22 cellular contexts compared by ENCODE assay signal in the genomic region with DNA sequence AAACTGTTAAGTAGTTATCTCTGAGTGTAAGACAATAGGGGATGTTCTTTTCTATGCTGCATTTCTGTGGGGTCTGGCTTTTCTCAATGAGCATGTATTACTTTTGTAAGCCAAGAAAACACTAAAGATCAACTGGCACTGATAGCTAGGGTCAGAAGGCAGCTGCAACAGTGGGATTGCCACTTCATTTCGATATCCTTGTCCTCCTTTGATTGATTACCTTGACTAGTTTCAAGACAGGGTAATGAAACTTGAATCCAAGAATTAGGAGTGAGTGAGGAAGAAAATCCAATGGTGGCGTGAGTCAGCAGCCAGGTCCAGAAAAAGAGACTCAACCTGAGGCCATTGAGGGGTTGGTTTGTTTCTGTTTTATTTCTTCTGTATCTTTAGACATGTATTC.
"Had no signal": no experiment of that assay in that cellular context is flagged by ENCODE, and none has a peak within 500 bp of the region (broad histone marks: within the 10 kb centered on the region; RNA-seq: fewer than 3 reads in every experiment).

No MANE protein-coding gene starts in this region.

- H3K27me3 ChIP-seq: esophagus squamous epithelium, hepatocyte, pancreas, spleen, transverse colon had no signal

- H3K27me3 Mint-ChIP-seq: natural killer cell treated with Interleukin-12 subunit alpha and Interleukin-12 subunit beta and Interleukin-15 and Interleukin-18, amount 100 ng/mL, for 72 hours; stimulated activated memory B cell treated with anti-CD40 and anti-IgM and Interleukin-4, amounts not matched to agents 10 μg/mL and 1 μg/mL and 100 μg/mL, for 72 hours; stimulated activated naive CD8-positive, alpha-beta T cell treated with anti-CD3 and anti-CD28 coated beads, Interleukin-15, Interleukin-2, amounts not matched to agents 100 ng/mL and 50 ng/mL, for 24 hours had no signal

- H3K4me1 ChIP-seq: psoas muscle had no signal

- H3K79me2 ChIP-seq: hepatocyte had no signal

- H3K27ac Mint-ChIP-seq: effector memory CD8-positive, alpha-beta T cell; natural killer cell treated with Interleukin-12 subunit alpha and Interleukin-12 subunit beta and Interleukin-15 and Interleukin-18, amount 100 ng/mL, for 72 hours; stimulated activated memory B cell treated with anti-CD40 and anti-IgM and Interleukin-4, amounts not matched to agents 10 μg/mL and 1 μg/mL and 100 μg/mL, for 72 hours; stimulated activated naive CD8-positive, alpha-beta T cell treated with anti-CD3 and anti-CD28 coated beads, Interleukin-15, Interleukin-2, amounts not matched to agents 100 ng/mL and 50 ng/mL, for 24 hours had no signal

- H2AFZ ChIP-seq: hepatocyte had no signal

- H3K9me3 ChIP-seq: esophagus squamous epithelium, pancreas, psoas muscle, spleen, thoracic aorta, transverse colon had no signal

- H3K4me2 ChIP-seq: hepatocyte had no signal

- H3K4me3 Mint-ChIP-seq: central memory CD8-positive, alpha-beta T cell; effector memory CD8-positive, alpha-beta T cell; natural killer cell treated with Interleukin-12 subunit alpha and Interleukin-12 subunit beta and Interleukin-15 and Interleukin-18, amount 100 ng/mL, for 72 hours; stimulated activated memory B cell treated with anti-CD40 and anti-IgM and Interleukin-4, amounts not matched to agents 10 μg/mL and 1 μg/mL and 100 μg/mL, for 72 hours; stimulated activated naive CD8-positive, alpha-beta T cell treated with anti-CD3 and anti-CD28 coated beads, Interleukin-15, Interleukin-2, amounts not matched to agents 100 ng/mL and 50 ng/mL, for 24 hours had no signal

- DNase-seq: effector memory CD8-positive, alpha-beta T cell; esophagus squamous epithelium; foreskin fibroblast; mammary epithelial cell; midbrain; occipital lobe; pancreas; psoas muscle; retina; spleen; stimulated activated CD4-positive, alpha-beta T cell treated with anti-CD3 and anti-CD28 coated beads, Interleukin-15, amount 100 ng/mL, for 24 hours; stimulated activated CD4-positive, alpha-beta T cell treated with anti-CD3 and anti-CD28 coated beads, Interleukin-1b, Interleukin-23, amount 100 ng/mL, for 48 hours; stimulated activated CD4-positive, alpha-beta T cell treated with anti-CD3 and anti-CD28 coated beads, Interleukin-4, amount 100 ng/mL, for 24 hours; transverse colon had no signal

- H3K36me3 ChIP-seq: pancreas, transverse colon had no signal

- H3K4me3 ChIP-seq: esophagus squamous epithelium, hepatocyte, pancreas, psoas muscle, spleen, thoracic aorta, transverse colon had no signal

- H3K4me1 Mint-ChIP-seq: stimulated activated memory B cell treated with anti-CD40 and anti-IgM and Interleukin-4, amounts not matched to agents 10 μg/mL and 1 μg/mL and 100 μg/mL, for 72 hours had no signal

- H3K27ac ChIP-seq: esophagus squamous epithelium, hepatocyte, pancreas, psoas muscle, spleen, thoracic aorta, transverse colon had no signal

- H3K36me3 Mint-ChIP-seq: stimulated activated memory B cell treated with anti-CD40 and anti-IgM and Interleukin-4, amounts not matched to agents 10 μg/mL and 1 μg/mL and 100 μg/mL, for 72 hours had no signal

- ATAC-seq: effector memory CD8-positive, alpha-beta T cell; left lobe of liver; natural killer cell treated with Interleukin-12 subunit alpha and Interleukin-12 subunit beta and Interleukin-15 and Interleukin-18, amount 100 ng/mL, for 72 hours; pancreas; psoas muscle; sciatic nerve; stimulated activated memory B cell treated with anti-CD40 and anti-IgM and Interleukin-4, amounts not matched to agents 10 μg/mL and 1 μg/mL and 100 μg/mL, for 72 hours had no signal

- FAIRE-seq: pancreas had no signal

- H3K9me3 Mint-ChIP-seq: central memory CD8-positive, alpha-beta T cell; effector memory CD8-positive, alpha-beta T cell; natural killer cell treated with Interleukin-12 subunit alpha and Interleukin-12 subunit beta and Interleukin-15 and Interleukin-18, amount 100 ng/mL, for 72 hours; stimulated activated memory B cell treated with anti-CD40 and anti-IgM and Interleukin-4, amounts not matched to agents 10 μg/mL and 1 μg/mL and 100 μg/mL, for 72 hours; stimulated activated naive CD8-positive, alpha-beta T cell treated with anti-CD3 and anti-CD28 coated beads, Interleukin-15, Interleukin-2, amounts not matched to agents 100 ng/mL and 50 ng/mL, for 24 hours had no signal
